In the genomic region with DNA sequence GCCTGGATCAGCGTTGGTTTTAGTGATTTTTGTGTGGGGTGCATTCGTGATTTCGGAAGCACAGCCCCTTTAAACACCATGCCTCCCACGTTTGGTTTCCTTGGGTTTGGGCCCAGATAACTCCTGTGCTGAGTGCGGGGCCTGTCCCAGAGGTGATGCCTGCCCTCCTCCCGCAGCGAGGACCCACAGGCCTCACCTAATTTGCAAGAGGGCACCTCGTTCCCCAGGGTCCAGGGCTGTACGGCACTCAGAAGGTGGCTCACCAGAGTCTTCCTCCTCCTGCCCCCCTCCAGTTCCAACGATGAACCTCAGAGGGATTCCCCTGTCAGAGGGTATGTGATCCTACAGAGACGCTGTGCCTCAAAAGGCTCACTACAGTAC, we compare ENCODE assay signal across 37 cellular contexts. TPM values are rescaled to one million over a fixed set of nuclear protein-coding genes. Genes with fewer than 3 reads are reported as not detected.
"Had no signal": no experiment of that assay in that cellular context is flagged by ENCODE, and none has a peak within 500 bp of the region (broad histone marks: within the 10 kb centered on the region; RNA-seq: fewer than 3 reads in every experiment).

No MANE protein-coding gene starts in this region.

- H3K9me3 ChIP-seq: ascending aorta had no signal

- H3K4me3 Mint-ChIP-seq: activated B cell treated with CpG ODN at 0.5 μM for 24 hours; activated CD4-positive, alpha-beta memory T cell treated with anti-CD3 and anti-CD28 coated beads for 36 hours; activated CD4-positive, alpha-beta T cell treated with anti-CD3 and anti-CD28 coated beads, Interleukin-2, amount 10 ng/mL, durations not matched to agents 24 days and 14 days; activated CD8-positive, alpha-beta T cell treated with anti-CD3 and anti-CD28 coated beads for 36 hours; activated naive CD4-positive, alpha-beta T cell treated with anti-CD3 and anti-CD28 coated beads for 36 hours; activated naive CD4-positive, alpha-beta T cell treated with anti-CD3 and anti-CD28 coated beads, Interleukin-2, amount 50 U/mL, for 24 hours; activated naive CD8-positive, alpha-beta T cell; activated naive CD8-positive, alpha-beta T cell treated with anti-CD3 and anti-CD28 coated beads, Interleukin-2, amount 10 ng/mL, durations not matched to agents 7 days and 5 days; activated naive CD8-positive, alpha-beta T cell treated with anti-CD3 and anti-CD28 coated beads, Interleukin-2, amount 50 U/mL, for 24 hours; activated T-cell treated with anti-CD3 and anti-CD28 coated beads, Interleukin-2, amount 50 U/mL, for 4 hours; activated T-cell treated with anti-CD3 and anti-CD28 coated beads, Interleukin-2, amount 50 U/mL, for 72 hours; activated T-helper 1 cell treated with anti-CD3 and anti-CD28 coated beads, Interleukin-12 subunit alpha, Interleukin-12 subunit beta, Interleukin-2, Interleukin-4 antibody, amounts not matched to agents 30 ng/mL and 10 ng/mL and 1 ng/mL, durations not matched to agents 14 hours and 24 hours and 36 hours; activated T-helper 17 cell treated with anti-CD3 and anti-CD28 coated beads, Interleukin-2, amount 50 U/mL, for 72 hours; brain; T-helper 1 cell treated with Interleukin-12 subunit alpha and Interleukin-12 subunit beta and Interleukin-4 antibody, amounts not matched to agents 30 μg/mL and 1 μg/mL, for 36 hours; T-helper 2 cell treated with Interferon-gamma antibody and Interleukin-4, amounts not matched to agents 5 μg/mL and 100 μg/mL, for 36 hours had no signal

- H3K27me3 Mint-ChIP-seq: activated B cell treated with CpG ODN at 0.5 μM for 24 hours; activated CD4-positive, alpha-beta memory T cell treated with anti-CD3 and anti-CD28 coated beads for 36 hours; activated CD4-positive, alpha-beta T cell treated with anti-CD3 and anti-CD28 coated beads, Interleukin-2, amount 10 ng/mL, durations not matched to agents 24 days and 14 days; activated naive CD8-positive, alpha-beta T cell treated with anti-CD3 and anti-CD28 coated beads, Interleukin-2, amount 10 ng/mL, durations not matched to agents 7 days and 5 days had no signal

- H3K9me3 Mint-ChIP-seq: activated B cell treated with CpG ODN at 0.5 μM for 24 hours; activated naive CD4-positive, alpha-beta T cell treated with anti-CD3 and anti-CD28 coated beads, Interleukin-2, amount 50 U/mL, for 24 hours; activated T-cell treated with anti-CD3 and anti-CD28 coated beads, Interleukin-2, amount 50 U/mL, for 4 hours; activated T-helper 17 cell treated with anti-CD3 and anti-CD28 coated beads, Interleukin-2, amount 50 U/mL, for 72 hours had no signal

- H3K36me3 ChIP-seq: ascending aorta, cardiac muscle cell had no signal

- H3K27ac Mint-ChIP-seq: activated B cell treated with CpG ODN at 0.5 μM for 24 hours; activated CD4-positive, alpha-beta memory T cell treated with anti-CD3 and anti-CD28 coated beads for 36 hours; activated CD4-positive, alpha-beta T cell treated with anti-CD3 and anti-CD28 coated beads, Interleukin-2, amount 10 ng/mL, durations not matched to agents 24 days and 14 days; activated CD8-positive, alpha-beta T cell treated with anti-CD3 and anti-CD28 coated beads for 36 hours; activated naive CD4-positive, alpha-beta T cell treated with anti-CD3 and anti-CD28 coated beads for 36 hours; activated naive CD4-positive, alpha-beta T cell treated with anti-CD3 and anti-CD28 coated beads, Interleukin-2, amount 50 U/mL, for 24 hours; activated naive CD8-positive, alpha-beta T cell; activated naive CD8-positive, alpha-beta T cell treated with anti-CD3 and anti-CD28 coated beads, Interleukin-2, amount 10 ng/mL, durations not matched to agents 7 days and 5 days; activated naive CD8-positive, alpha-beta T cell treated with anti-CD3 and anti-CD28 coated beads, Interleukin-2, amount 50 U/mL, for 24 hours; activated T-cell treated with anti-CD3 and anti-CD28 coated beads, Interleukin-2, amount 50 U/mL, for 72 hours; activated T-helper 1 cell treated with anti-CD3 and anti-CD28 coated beads, Interleukin-12 subunit alpha, Interleukin-12 subunit beta, Interleukin-2, Interleukin-4 antibody, amounts not matched to agents 30 ng/mL and 10 ng/mL and 1 ng/mL, durations not matched to agents 14 hours and 24 hours and 36 hours; activated T-helper 17 cell treated with anti-CD3 and anti-CD28 coated beads, Interleukin-2, amount 50 U/mL, for 72 hours; brain; T-helper 1 cell treated with Interleukin-12 subunit alpha and Interleukin-12 subunit beta and Interleukin-4 antibody, amounts not matched to agents 30 μg/mL and 1 μg/mL, for 36 hours; T-helper 2 cell treated with Interferon-gamma antibody and Interleukin-4, amounts not matched to agents 5 μg/mL and 100 μg/mL, for 36 hours had no signal

- H3K27me3 ChIP-seq: ascending aorta, cardiac muscle cell had no signal

- H3K4me3 ChIP-seq: ascending aorta, cardiac muscle cell had no signal

- DNase-seq: activated B cell treated with CpG ODN at 0.5 μM for 24 hours; activated CD4-positive, alpha-beta memory T cell treated with anti-CD3 and anti-CD28 coated beads for 36 hours; activated CD4-positive, alpha-beta T cell treated with anti-CD3 and anti-CD28 coated beads for 4 hours; activated CD4-positive, alpha-beta T cell treated with anti-CD3 and anti-CD28 coated beads, Interleukin-2, amount 10 ng/mL, durations not matched to agents 24 days and 14 days; activated CD4-positive, alpha-beta T cell treated with anti-CD3 and anti-CD28 coated beads, Interleukin-2, amount 50 U/mL, for 1 hour; activated CD4-positive, alpha-beta T cell treated with anti-CD3 and anti-CD28 coated beads, Interleukin-2, amount 50 U/mL, for 4 hours; activated CD4-positive, CD25-positive, alpha-beta regulatory T cell treated with anti-CD3 and anti-CD28 coated beads, Interleukin-2, amount 50 U/mL, for 72 hours; activated CD8-positive, alpha-beta memory T cell treated with anti-CD3 and anti-CD28 coated beads, Interleukin-2, amount 50 U/mL, for 4 hours; activated CD8-positive, alpha-beta T cell treated with anti-CD3 and anti-CD28 coated beads for 36 hours; activated effector memory CD4-positive, alpha-beta T cell treated with anti-CD3 and anti-CD28 coated beads, Interleukin-2, amount 50 U/mL, for 16 hours; activated gamma-delta T cell treated with Interleukin-2 at 50 U/mL for 16 hours; activated naive CD4-positive, alpha-beta T cell; activated naive CD4-positive, alpha-beta T cell treated with anti-CD3 and anti-CD28 coated beads for 36 hours; activated naive CD8-positive, alpha-beta T cell treated with anti-CD3 and anti-CD28 coated beads, Interleukin-2, amount 10 ng/mL, durations not matched to agents 7 days and 5 days; activated naive CD8-positive, alpha-beta T cell treated with anti-CD3 and anti-CD28 coated beads, Interleukin-2, amount 50 U/mL, for 24 hours; activated T-cell treated with anti-CD3 and anti-CD28 coated beads for 4 hours; activated T-cell treated with anti-CD3 and anti-CD28 coated beads, Interleukin-2, amount 50 U/mL, for 1 hour; activated T-cell treated with anti-CD3 and anti-CD28 coated beads, Interleukin-2, amount 50 U/mL, for 4 hours; activated T-cell treated with anti-CD3 and anti-CD28 coated beads, Interleukin-2, amount 50 U/mL, for 72 hours; amygdala; anterior cingulate cortex; central memory CD4-positive, alpha-beta T cell; T-helper 1 cell; T-helper 2 cell; T-helper 9 cell had no signal

- H3K36me3 Mint-ChIP-seq: activated CD4-positive, alpha-beta memory T cell treated with anti-CD3 and anti-CD28 coated beads for 36 hours; activated naive CD4-positive, alpha-beta T cell treated with anti-CD3 and anti-CD28 coated beads, Interleukin-2, amount 50 U/mL, for 24 hours; activated naive CD8-positive, alpha-beta T cell; activated naive CD8-positive, alpha-beta T cell treated with anti-CD3 and anti-CD28 coated beads, Interleukin-2, amount 10 ng/mL, durations not matched to agents 7 days and 5 days had no signal

- H3K27ac ChIP-seq: ascending aorta, cardiac muscle cell had no signal

- H3K4me1 ChIP-seq: ascending aorta had no signal

- ATAC-seq: activated CD8-positive, alpha-beta T cell treated with anti-CD3 and anti-CD28 coated beads for 36 hours; activated naive CD8-positive, alpha-beta T cell treated with anti-CD3 and anti-CD28 coated beads, Interleukin-2, amount 50 U/mL, for 24 hours; activated T-cell treated with anti-CD3 and anti-CD28 coated beads, Interleukin-2, amount 50 U/mL, for 4 hours; activated T-cell treated with anti-CD3 and anti-CD28 coated beads, Interleukin-2, amount 50 U/mL, for 72 hours; activated T-helper 17 cell treated with anti-CD3 and anti-CD28 coated beads, Interleukin-2, amount 50 U/mL, for 72 hours had no signal

- H3K4me1 Mint-ChIP-seq: activated B cell treated with CpG ODN at 0.5 μM for 24 hours; activated CD4-positive, alpha-beta T cell treated with anti-CD3 and anti-CD28 coated beads, Interleukin-2, amount 10 ng/mL, durations not matched to agents 24 days and 14 days; activated naive CD4-positive, alpha-beta T cell treated with anti-CD3 and anti-CD28 coated beads, Interleukin-2, amount 50 U/mL, for 24 hours; activated naive CD8-positive, alpha-beta T cell treated with anti-CD3 and anti-CD28 coated beads, Interleukin-2, amount 10 ng/mL, durations not matched to agents 7 days and 5 days; activated naive CD8-positive, alpha-beta T cell treated with anti-CD3 and anti-CD28 coated beads, Interleukin-2, amount 50 U/mL, for 24 hours; activated T-helper 17 cell treated with anti-CD3 and anti-CD28 coated beads, Interleukin-2, amount 50 U/mL, for 72 hours; brain had no signal

RNA-seq across cellular contexts. Expression of gene SOX1, which starts 54.3 kb away (rescaled TPM):
- total RNA-seq: activated B cell treated with CpG ODN at 0.5 μM for 24 hours; activated CD4-positive, alpha-beta memory T cell treated with anti-CD3 and anti-CD28 coated beads for 36 hours; activated CD4-positive, alpha-beta T cell treated with anti-CD3 and anti-CD28 coated beads, Interleukin-2, amount 10 ng/mL, durations not matched to agents 24 days and 14 days; activated CD8-positive, alpha-beta memory T cell treated with anti-CD3 and anti-CD28 coated beads for 36 hours; activated CD8-positive, alpha-beta T cell treated with anti-CD3 and anti-CD28 coated beads for 36 hours; activated naive CD4-positive, alpha-beta T cell treated with anti-CD3 and anti-CD28 coated beads for 36 hours; activated naive CD8-positive, alpha-beta T cell treated with anti-CD3 and anti-CD28 coated beads, Interleukin-2, amount 10 ng/mL, durations not matched to agents 7 days and 5 days; activated T-helper 1 cell treated with anti-CD3 and anti-CD28 coated beads, Interleukin-12 subunit alpha, Interleukin-12 subunit beta, Interleukin-2, Interleukin-4 antibody, amounts not matched to agents 30 ng/mL and 10 ng/mL and 1 ng/mL, durations not matched to agents 14 hours and 24 hours and 36 hours; activated T-helper 17 cell treated with anti-CD3 and anti-CD28 coated beads, Interleukin-2, amount 50 U/mL, for 72 hours; ascending aorta; bronchial epithelial cell; cardiac muscle cell had no signal
- polyA plus RNA-seq: adipose tissue, cardiac muscle cell had no signal
